In the genomic region with DNA sequence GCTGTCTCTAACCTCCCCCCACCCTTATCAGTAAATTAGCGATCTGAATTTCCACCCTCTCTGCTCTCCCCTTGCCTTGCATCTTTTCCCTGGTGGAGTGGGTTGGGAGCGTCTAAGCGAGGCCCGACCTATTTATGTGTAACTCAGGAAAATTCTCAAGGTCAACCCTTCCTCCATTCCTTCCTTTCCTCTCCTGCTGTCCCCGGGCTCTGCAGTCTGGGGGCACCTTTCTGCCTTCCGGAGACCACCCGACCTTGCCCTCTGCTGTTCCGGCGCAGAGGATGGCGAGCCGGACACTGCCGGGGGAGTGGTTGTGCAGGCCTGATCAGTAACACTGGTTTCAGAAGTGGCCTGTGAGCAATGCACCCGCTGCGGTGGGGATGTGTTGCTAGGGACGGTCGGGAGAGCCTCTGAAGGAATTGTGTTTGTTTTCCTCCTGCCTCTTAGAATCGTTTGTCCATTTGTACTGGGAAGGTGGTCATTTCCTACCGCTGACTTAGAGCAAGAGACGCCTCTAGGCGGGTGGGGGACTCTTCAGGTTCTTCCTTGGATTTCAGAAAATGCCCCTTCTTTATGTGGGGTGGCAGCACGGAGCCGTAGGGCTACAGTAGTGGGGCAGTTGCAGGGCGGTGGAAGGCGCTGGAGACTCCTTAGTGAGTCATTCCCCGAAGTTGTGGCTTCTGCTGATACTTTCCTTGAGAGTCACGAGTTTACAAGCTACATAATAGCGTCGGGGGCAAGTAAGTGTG, we compare ENCODE assay signal across 8 cellular contexts. TPM values are rescaled to one million over a fixed set of nuclear protein-coding genes. Genes with fewer than 3 reads are reported as not detected.
A peak's percentile ranks its signal among the peaks of the same experiment; 100 is the strongest.
DNase-seq lines count a peak whose midpoint lies in the region; ATAC-seq and TF ChIP-seq lines count a peak whose summit lies in the region.

No MANE protein-coding gene starts in this region.

- H3K36me3 ChIP-seq in CD8-positive, alpha-beta memory T cell (ENCODE audit: insufficient read depth, low read length): no peaks in the 10 kb centered on the region
- H3K36me3 ChIP-seq in adipocyte (ENCODE audit: control insufficient read depth, insufficient read depth, low read length, severe bottlenecking): peaks cover 11% of the 10 kb centered on the region
- peaks cover 6% of the 10 kb centered on the region for H3K36me3 ChIP-seq in right atrium auricular region
- peaks cover 0 to 4% of the 10 kb centered on the region in 2 donors for H3K36me3 ChIP-seq in psoas muscle (ENCODE audit: insufficient read depth in 1 of 2, low read depth in 1 of 2)

- peak overlapping the region; percentile 92 for H3K27ac ChIP-seq in CD8-positive, alpha-beta memory T cell (ENCODE audit: low read depth, low read length)
- H3K27ac ChIP-seq in right atrium auricular region: peak overlapping the region; percentile 93 to 99
- H3K27ac ChIP-seq in psoas muscle: peak overlapping the region; percentile 99

- peaks cover 0 to 1% of the 10 kb centered on the region in 2 donors for H3K27me3 Mint-ChIP-seq in CD8-positive, alpha-beta memory T cell

- H3K4me3 Mint-ChIP-seq in CD8-positive, alpha-beta memory T cell: no peak overlapping the region

- CTCF ChIA-PET in CD8-positive, alpha-beta memory T cell (lab: Charles Lee): interaction anchor here (1.0 to 2.0 kb wide), 4 partner anchors 14 to 238 kb away, joined by 3 to 7 read pairs (median 3); no protein-coding TSS in a partner anchor

- no peaks in the 10 kb centered on the region for H3K9me3 Mint-ChIP-seq in CD8-positive, alpha-beta memory T cell

- H3K9me3 ChIP-seq in CD8-positive, alpha-beta memory T cell (ENCODE audit: low read length): no peaks in the 10 kb centered on the region
- H3K9me3 ChIP-seq in adipocyte (ENCODE audit: control insufficient read depth, low read length): no peaks in the 10 kb centered on the region
- no peaks in the 10 kb centered on the region for H3K9me3 ChIP-seq in right atrium auricular region
- H3K9me3 ChIP-seq in psoas muscle: no peaks in the 10 kb centered on the region

- H3K4me1 ChIP-seq in CD8-positive, alpha-beta memory T cell (ENCODE audit: insufficient read depth, low read length): peaks cover 13% of the 10 kb centered on the region
- H3K4me1 ChIP-seq in adipocyte (ENCODE audit: control insufficient read depth, insufficient read depth, low read length): peaks cover 48% of the 10 kb centered on the region
- peaks cover 0 to 48% of the 10 kb centered on the region in 2 donors for H3K4me1 ChIP-seq in right atrium auricular region
- peaks cover 45% of the 10 kb centered on the region for H3K4me1 ChIP-seq in psoas muscle

- intact Hi-C loops in psoas muscle (cut with DNase I): loop anchor here in 1 of 2 donors (5.0 kb wide), 2 partner anchors 66 to 196 kb away; partner anchors contain the start of genes ALDH9A1 and UCK2

- peaks cover 0 to 7% (median 7%) of the 10 kb centered on the region in 3 donors for H3K36me3 Mint-ChIP-seq in CD8-positive, alpha-beta memory T cell

- ATAC-seq in GM19351 (IDR thresholded peaks at IDR 0.05; ENCODE audit: unreplicated experiment) (peak; percentile 27), HG03460 (IDR thresholded peaks at IDR 0.05; ENCODE audit: unreplicated experiment) (peak; percentile 27), psoas muscle (peak; percentile 56 to 71 (median 64))

- DNase-seq in CD8-positive, alpha-beta memory T cell: peak in 3 of 5 donors; percentile 7 to 54 (median 14)
- DNase-seq in SIG-M5 treated with dmso at 0.1 percent for 504 hours (lab: John Stamatoyannopoulos, UW; ENCODE audit: unreplicated experiment): peak; percentile 92
- peak; percentile 90 for DNase-seq in adipocyte (ENCODE audit: low read depth)
- DNase-seq in right atrium auricular region (ENCODE audit: low spot score): peak; percentile 78
- DNase-seq in psoas muscle: peak; percentile 59 to 75
- DNase-seq in DMS153 treated with DMSO at 0.1 percent for 48 hours (lab: John Stamatoyannopoulos, UW; ENCODE audit: unreplicated experiment): no peak

- 0% methylated on average over 28 of the region's 28 CpGs for WGBS in psoas muscle, 3 donors

- H3K4me1 Mint-ChIP-seq in CD8-positive, alpha-beta memory T cell: peaks cover 14 to 31% (median 22%) of the 10 kb centered on the region in 3 donors

- H3K27ac Mint-ChIP-seq in CD8-positive, alpha-beta memory T cell: no peak overlapping the region

- H3K4me3 ChIP-seq in CD8-positive, alpha-beta memory T cell (ENCODE audit: low read length): peak overlapping the region; percentile 96
- H3K4me3 ChIP-seq in adipocyte (ENCODE audit: low read length) (peak overlapping the region; percentile 99), right atrium auricular region (peak overlapping the region; percentile 88 to 95), psoas muscle (peak overlapping the region; percentile 95)

- POLR2A ChIA-PET in CD8-positive, alpha-beta memory T cell (lab: Charles Lee): interaction anchor here (0.6 to 1.4 kb wide), 2 partner anchors 63 to 66 kb away, joined by 10 to 13 read pairs; partner anchors contain the start of gene ALDH9A1

- TF ChIP-seq CTCF in right atrium auricular region (IDR thresholded peaks at IDR 0.05): peak in 1 of 2 donors; percentile 30
- TF ChIP-seq CTCF in psoas muscle (IDR thresholded peaks at IDR 0.05): no peak

- H3K27me3 ChIP-seq in CD8-positive, alpha-beta memory T cell (ENCODE audit: insufficient read depth, low read length, poor library complexity, severe bottlenecking): no peaks in the 10 kb centered on the region
- H3K27me3 ChIP-seq in adipocyte (replicated peaks; ENCODE audit: control insufficient read depth, insufficient read depth, low read length) (no peaks in the 10 kb centered on the region), right atrium auricular region (no peaks in the 10 kb centered on the region), psoas muscle (ENCODE audit: insufficient read depth in 3 of 3, low read length in 2 of 3) (no peaks in the 10 kb centered on the region)

- peak overlapping the region; percentile 94 for H3K9ac ChIP-seq in adipocyte (ENCODE audit: low read length)

RNA-seq across cellular contexts. Expression of gene MGST3, which starts 0.5 kb away (rescaled TPM):
- 10 to 100 TPM; 55.6 to 57.8 TPM for total RNA-seq in CD8-positive, alpha-beta memory T cell
- 143 TPM for polyA plus RNA-seq in CD8-positive, alpha-beta memory T cell
- total RNA-seq in right atrium auricular region: 100 to 1,000 TPM; 491 to 509 TPM
- 100 to 1,000 TPM; 223 to 318 (median 258) TPM for total RNA-seq in psoas muscle
- polyA plus RNA-seq in psoas muscle: 100 to 1,000 TPM; 177 to 329 (median 233) TPM
